33 cellular contexts compared by ENCODE assay signal in genomic region chr12:18135086-18135485, GRCh38. TPM values are rescaled to one million over a fixed set of nuclear protein-coding genes. Genes with fewer than 3 reads are reported as not detected.
"Had no signal": no experiment of that assay in that cellular context is flagged by ENCODE, and none has a peak within 500 bp of the region (broad histone marks: within the 10 kb centered on the region; RNA-seq: fewer than 3 reads in every experiment).

No MANE protein-coding gene starts in this region.

- H3K4me2 ChIP-seq: SK-N-SH had no signal

- H3K27ac Mint-ChIP-seq: activated CD4-positive, alpha-beta memory T cell treated with anti-CD3 and anti-CD28 coated beads for 36 hours; activated CD4-positive, alpha-beta T cell treated with anti-CD3 and anti-CD28 coated beads for 36 hours; activated naive CD4-positive, alpha-beta T cell treated with anti-CD3 and anti-CD28 coated beads, Interleukin-2, amount 10 ng/mL, durations not matched to agents 7 days and 5 days; activated naive CD8-positive, alpha-beta T cell; activated naive CD8-positive, alpha-beta T cell treated with anti-CD3 and anti-CD28 coated beads, Interleukin-2, amount 50 U/mL, for 24 hours; T-helper 1 cell treated with Interleukin-12 subunit alpha and Interleukin-12 subunit beta and Interleukin-4 antibody, amounts not matched to agents 30 μg/mL and 1 μg/mL, for 36 hours; T-helper 2 cell treated with Interferon-gamma antibody and Interleukin-4, amounts not matched to agents 5 μg/mL and 100 μg/mL, for 36 hours; WTC11 had no signal

- H3K36me3 Mint-ChIP-seq: activated CD4-positive, alpha-beta memory T cell treated with anti-CD3 and anti-CD28 coated beads for 36 hours; activated naive CD4-positive, alpha-beta T cell treated with anti-CD3 and anti-CD28 coated beads, Interleukin-2, amount 10 ng/mL, durations not matched to agents 7 days and 5 days; activated naive CD8-positive, alpha-beta T cell; WTC11 had no signal

- H3K27ac ChIP-seq: brain microvascular endothelial cell, SJSA1 had no signal

- H3K9me2 ChIP-seq: SK-N-SH had no signal

- H3K9me3 ChIP-seq: SJSA1, SK-N-SH had no signal

- H3K36me3 ChIP-seq: brain microvascular endothelial cell, SJSA1 had no signal

- H3K4me3 ChIP-seq: SJSA1 had no signal

- ATAC-seq: activated CD4-positive, alpha-beta T cell treated with anti-CD3 and anti-CD28 coated beads for 36 hours; activated CD4-positive, CD25-positive, alpha-beta regulatory T cell treated with anti-CD3 and anti-CD28 coated beads, Interleukin-2, amount 50 U/mL, for 24 hours; activated naive CD8-positive, alpha-beta T cell treated with anti-CD3 and anti-CD28 coated beads, Interleukin-2, amount 50 U/mL, for 24 hours; Panc1; WTC11 had no signal

- H3K27me3 Mint-ChIP-seq: activated CD4-positive, alpha-beta memory T cell treated with anti-CD3 and anti-CD28 coated beads for 36 hours; activated CD4-positive, alpha-beta T cell treated with anti-CD3 and anti-CD28 coated beads for 36 hours; activated naive CD4-positive, alpha-beta T cell treated with anti-CD3 and anti-CD28 coated beads, Interleukin-2, amount 10 ng/mL, durations not matched to agents 7 days and 5 days; activated naive CD8-positive, alpha-beta T cell; activated naive CD8-positive, alpha-beta T cell treated with anti-CD3 and anti-CD28 coated beads, Interleukin-2, amount 50 U/mL, for 24 hours had no signal

- H3K9ac ChIP-seq: SK-N-SH had no signal

- H3K4me1 Mint-ChIP-seq: activated CD4-positive, alpha-beta T cell treated with anti-CD3 and anti-CD28 coated beads for 36 hours; activated naive CD4-positive, alpha-beta T cell treated with anti-CD3 and anti-CD28 coated beads, Interleukin-2, amount 10 ng/mL, durations not matched to agents 7 days and 5 days; activated naive CD8-positive, alpha-beta T cell treated with anti-CD3 and anti-CD28 coated beads, Interleukin-2, amount 50 U/mL, for 24 hours had no signal

- H3K27me3 ChIP-seq: brain microvascular endothelial cell, SJSA1 had no signal

- H3K9me3 Mint-ChIP-seq: activated CD4-positive, alpha-beta memory T cell treated with anti-CD3 and anti-CD28 coated beads for 36 hours; activated naive CD4-positive, alpha-beta T cell treated with anti-CD3 and anti-CD28 coated beads, Interleukin-2, amount 10 ng/mL, durations not matched to agents 7 days and 5 days; activated naive CD8-positive, alpha-beta T cell treated with anti-CD3 and anti-CD28 coated beads, Interleukin-2, amount 50 U/mL, for 24 hours; T-helper 1 cell treated with Interleukin-12 subunit alpha and Interleukin-12 subunit beta and Interleukin-4 antibody, amounts not matched to agents 30 μg/mL and 1 μg/mL, for 36 hours; WTC11 had no signal

- H3K4me3 Mint-ChIP-seq: activated CD4-positive, alpha-beta memory T cell treated with anti-CD3 and anti-CD28 coated beads for 36 hours; activated CD4-positive, alpha-beta T cell treated with anti-CD3 and anti-CD28 coated beads for 36 hours; activated naive CD4-positive, alpha-beta T cell treated with anti-CD3 and anti-CD28 coated beads, Interleukin-2, amount 10 ng/mL, durations not matched to agents 7 days and 5 days; activated naive CD8-positive, alpha-beta T cell; activated naive CD8-positive, alpha-beta T cell treated with anti-CD3 and anti-CD28 coated beads, Interleukin-2, amount 50 U/mL, for 24 hours; T-helper 1 cell treated with Interleukin-12 subunit alpha and Interleukin-12 subunit beta and Interleukin-4 antibody, amounts not matched to agents 30 μg/mL and 1 μg/mL, for 36 hours; T-helper 2 cell treated with Interferon-gamma antibody and Interleukin-4, amounts not matched to agents 5 μg/mL and 100 μg/mL, for 36 hours; WTC11 had no signal

- H3K4me1 ChIP-seq: SJSA1 had no signal

- DNase-seq: activated CD4-positive, alpha-beta memory T cell treated with anti-CD3 and anti-CD28 coated beads for 36 hours; activated CD4-positive, alpha-beta T cell treated with anti-CD3 and anti-CD28 coated beads for 36 hours; activated CD4-positive, alpha-beta T cell treated with anti-CD3 and anti-CD28 coated beads, Interleukin-2, amount 50 U/mL, for 1 hour; activated CD8-positive, alpha-beta memory T cell treated with anti-CD3 and anti-CD28 coated beads, Interleukin-2, amount 50 U/mL, for 48 hours; activated effector memory CD4-positive, alpha-beta T cell treated with Interleukin-2 at 50 U/mL for 16 hours; activated naive CD4-positive, alpha-beta T cell treated with anti-CD3 and anti-CD28 coated beads, Interleukin-2, amount 10 ng/mL, durations not matched to agents 7 days and 5 days; activated naive CD8-positive, alpha-beta T cell treated with anti-CD3 and anti-CD28 coated beads, Interleukin-2, amount 50 U/mL, for 24 hours; activated T-cell treated with anti-CD3 and anti-CD28 coated beads, Interleukin-2, amount 50 U/mL, for 48 hours; amniotic stem cell; aorta; KG1; NCI-H1092 treated with DMSO at 0.1 percent for 48 hours; NCI-H1417; NCI-H146; NCI-H187; NCI-H2029 treated with DMSO at 0.1 percent for 48 hours; NCI-H2107; NCI-H2171; NCI-H510A; NCI-H526; NCI-H748 treated with DMSO at 0.1 percent for 48 hours; SHP77 treated with DMSO at 0.1 percent for 48 hours; SK-N-SH had no signal

RNA-seq across cellular contexts. Expression of gene RERGL, which starts 45.1 kb away (rescaled TPM):
- total RNA-seq: activated CD4-positive, alpha-beta memory T cell treated with anti-CD3 and anti-CD28 coated beads for 36 hours; activated CD4-positive, alpha-beta T cell treated with anti-CD3 and anti-CD28 coated beads for 36 hours; LHCN-M2; RPMI7951; SJSA1; WTC11 had no signal
